ENCODE assay signal across 21 cellular contexts in genomic region chr5:15946026-15946425, GRCh38.
"Had no signal": no experiment of that assay in that cellular context is flagged by ENCODE, and none has a peak within 500 bp of the region (broad histone marks: within the 10 kb centered on the region; RNA-seq: fewer than 3 reads in every experiment).

No MANE protein-coding gene starts in this region.

- ATAC-seq: effector memory CD8-positive, alpha-beta T cell; gastrocnemius medialis; heart right ventricle; left lobe of liver; naive thymus-derived CD8-positive, alpha-beta T cell; sciatic nerve had no signal

- H3K27me3 ChIP-seq: esophagus squamous epithelium, gastrocnemius medialis, heart right ventricle, stomach, transverse colon had no signal

- H3K27ac ChIP-seq: epithelial cell of prostate, esophagus squamous epithelium, gastrocnemius medialis, heart right ventricle, skin epidermis, stomach, thoracic aorta, transverse colon had no signal

- H3K4me1 Mint-ChIP-seq: naive thymus-derived CD8-positive, alpha-beta T cell had no signal

- H3K36me3 ChIP-seq: gastrocnemius medialis, thoracic aorta, transverse colon had no signal

- H3K27me3 Mint-ChIP-seq: dendritic cell treated with granulocyte-macrophage colony-stimulating factor and Interleukin-4, amounts not matched to agents 40 ng/mL and 50 ng/mL, for 4 days; effector memory CD8-positive, alpha-beta T cell had no signal

- H3K4me3 ChIP-seq: esophagus squamous epithelium, gastrocnemius medialis, heart right ventricle, skin epidermis, stomach, thoracic aorta, transverse colon had no signal

- H3K4me3 Mint-ChIP-seq: dendritic cell treated with granulocyte-macrophage colony-stimulating factor and Interleukin-4, amounts not matched to agents 40 ng/mL and 50 ng/mL, for 4 days; effector memory CD8-positive, alpha-beta T cell; naive thymus-derived CD8-positive, alpha-beta T cell had no signal

- H3K27ac Mint-ChIP-seq: dendritic cell treated with granulocyte-macrophage colony-stimulating factor and Interleukin-4, amounts not matched to agents 40 ng/mL and 50 ng/mL, for 4 days; effector memory CD8-positive, alpha-beta T cell; naive thymus-derived CD8-positive, alpha-beta T cell had no signal

- H3K9me3 ChIP-seq: esophagus squamous epithelium, gastrocnemius medialis, stomach, thoracic aorta, transverse colon had no signal

- H3K4me1 ChIP-seq: esophagus squamous epithelium, gastrocnemius medialis, stomach, transverse colon had no signal

- DNase-seq: effector memory CD8-positive, alpha-beta T cell; esophagus squamous epithelium; gastrocnemius medialis; heart right ventricle; hypothalamus; islet precursor cell; mammary epithelial cell; naive thymus-derived CD8-positive, alpha-beta T cell; posterior cingulate gyrus; stimulated activated CD4-positive, alpha-beta T cell treated with anti-CD3 and anti-CD28 coated beads, Interleukin-12 subunit alpha, Interleukin-12 subunit beta, amount 100 ng/mL, for 4 hours; stimulated activated naive CD4-positive, alpha-beta T cell; stomach; substantia nigra; transverse colon had no signal

- FAIRE-seq: colon had no signal
